ENCODE assay signal across 11 cellular contexts in the genomic region with DNA sequence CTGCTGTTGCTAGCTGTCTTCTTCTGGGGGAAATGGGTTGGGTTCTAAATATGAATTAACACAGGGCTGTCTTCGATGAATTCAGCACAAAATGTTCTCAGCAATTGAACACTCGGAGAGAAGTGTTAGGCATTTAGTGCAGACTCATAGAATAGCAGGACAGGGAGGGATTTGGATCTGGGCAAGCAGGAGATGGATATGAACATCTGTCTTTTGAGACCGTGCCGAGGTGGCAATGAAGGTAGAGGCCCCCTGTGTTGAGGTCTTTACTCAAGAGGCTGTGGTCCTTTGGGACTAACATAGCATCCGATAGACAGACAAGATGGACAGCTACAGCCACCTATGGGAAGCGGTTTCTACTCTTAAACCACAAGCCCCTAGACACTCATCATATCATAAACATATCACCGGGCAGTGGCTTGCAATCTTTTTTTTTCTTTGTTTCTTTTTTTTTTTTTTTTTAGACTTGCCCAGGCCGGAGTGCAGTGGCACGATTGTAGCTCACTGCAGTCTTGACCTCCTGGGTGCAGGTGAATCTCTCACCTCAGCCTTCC. TPM values are rescaled to one million over a fixed set of nuclear protein-coding genes. Genes with fewer than 3 reads are reported as not detected.
DNase-seq lines count a peak whose midpoint lies in the region; TF ChIP-seq lines count a peak whose summit lies in the region.
"Had no signal": no experiment of that assay in that cellular context is flagged by ENCODE, and none has a peak within 500 bp of the region (broad histone marks: within the 10 kb centered on the region; RNA-seq: fewer than 3 reads in every experiment).

No MANE protein-coding gene starts in this region.

- H2AFZ ChIP-seq in mesenchymal stem cell (ENCODE audit: low read depth, low read length) = no peak overlapping the region

- H3K79me2 ChIP-seq in mesendoderm (ENCODE audit: control insufficient read depth, insufficient read depth, low read length) = peaks cover 1% of the 10 kb centered on the region

- H2BK15ac ChIP-seq in mesenchymal stem cell (ENCODE audit: low read depth, poor library complexity, severe bottlenecking) = no peak overlapping the region
- H2BK15ac ChIP-seq in mesendoderm (replicated peaks; ENCODE audit: low read depth) = no peak overlapping the region

- no peak overlapping the region for H2BK120ac ChIP-seq in mesenchymal stem cell (ENCODE audit: low read depth, low read length)
- H2BK120ac ChIP-seq in mesendoderm (ENCODE audit: low read depth, low read length) = no peak overlapping the region

- no peak overlapping the region for H4K5ac ChIP-seq in mesendoderm (ENCODE audit: low read length)

- H3K4me1 Mint-ChIP-seq in activated CD4-positive, alpha-beta memory T cell treated with anti-CD3 and anti-CD28 coated beads for 36 hours (ENCODE audit: low read depth) = peaks cover 91% of the 10 kb centered on the region

- H3K9me3 Mint-ChIP-seq in activated CD4-positive, alpha-beta memory T cell treated with anti-CD3 and anti-CD28 coated beads for 36 hours = no peaks in the 10 kb centered on the region

- H3K4me1 ChIP-seq in BLaER1 = peaks cover 95% of the 10 kb centered on the region
- peaks cover 22% of the 10 kb centered on the region for H3K4me1 ChIP-seq in mesenchymal stem cell (ENCODE audit: control insufficient read depth, insufficient read depth, low read depth, low read length)
- H3K4me1 ChIP-seq in mesendoderm (ENCODE audit: control insufficient read depth, low read depth, low read length) = no peaks in the 10 kb centered on the region
- H3K4me1 ChIP-seq in adrenal gland (replicated peaks in 1 of 2) = peaks cover 1 to 9% of the 10 kb centered on the region in 2 donors

- H3K18ac ChIP-seq in mesenchymal stem cell (ENCODE audit: low read depth in 1 of 2, low read length in 2 of 2) = peak overlapping the region in 1 of 2 experiments; percentile 11
- no peak overlapping the region for H3K18ac ChIP-seq in mesendoderm (ENCODE audit: low read length)

- H4K20me1 ChIP-seq in BLaER1 = peaks cover 70% of the 10 kb centered on the region

- POLR2A ChIA-PET in activated CD4-positive, alpha-beta memory T cell treated with anti-CD3 and anti-CD28 coated beads for 36 hours (lab: Charles Lee) = no interaction called here

- H3K4me3 ChIP-seq in BLaER1 (peak overlapping the region; percentile 99), mesenchymal stem cell (ENCODE audit: insufficient read depth in 1 of 2, low read depth in 1 of 2, low read length in 2 of 2) (peak overlapping the region in 1 of 2 experiments; percentile 60), mesendoderm (ENCODE audit: low read length) (no peak overlapping the region), adrenal gland (no peak overlapping the region)
- H3K4me3 ChIP-seq: testis had no signal

- peak overlapping the region; percentile 99 for H3K4me2 ChIP-seq in BLaER1
- no peak overlapping the region for H3K4me2 ChIP-seq in mesenchymal stem cell (ENCODE audit: low read length, poor library complexity, severe bottlenecking)
- no peak overlapping the region for H3K4me2 ChIP-seq in mesendoderm (ENCODE audit: low read length)

- H3K4ac ChIP-seq in mesenchymal stem cell (ENCODE audit: low read depth in 1 of 2, low read length in 2 of 2) (no peak overlapping the region), mesendoderm (ENCODE audit: low read depth, low read length) (no peak overlapping the region)

- H3K23ac ChIP-seq in mesenchymal stem cell (ENCODE audit: low read length in 2 of 2) (no peak overlapping the region), mesendoderm (ENCODE audit: low read length) (no peak overlapping the region)

- no peaks in the 10 kb centered on the region for H3K27me3 Mint-ChIP-seq in activated CD4-positive, alpha-beta memory T cell treated with anti-CD3 and anti-CD28 coated beads for 36 hours

- no peak overlapping the region for H3K56ac ChIP-seq in mesendoderm (ENCODE audit: low read length)

- TF ChIP-seq POLR2A in adrenal gland (IDR thresholded peaks at IDR 0.05) = no peak

- H4K8ac ChIP-seq in mesenchymal stem cell (ENCODE audit: low read length) = no peak overlapping the region
- no peak overlapping the region for H4K8ac ChIP-seq in mesendoderm (ENCODE audit: low read depth, low read length)

- peaks cover 69% of the 10 kb centered on the region for H3K36me3 Mint-ChIP-seq in activated CD4-positive, alpha-beta memory T cell treated with anti-CD3 and anti-CD28 coated beads for 36 hours

- CTCF ChIA-PET in activated CD4-positive, alpha-beta memory T cell treated with anti-CD3 and anti-CD28 coated beads for 36 hours (lab: Charles Lee) = no interaction called here

- peak overlapping the region; percentile 86 for H3K4me3 Mint-ChIP-seq in activated CD4-positive, alpha-beta memory T cell treated with anti-CD3 and anti-CD28 coated beads for 36 hours
- H3K4me3 Mint-ChIP-seq: WTC11 had no signal

- intact Hi-C loops in activated CD4-positive, alpha-beta memory T cell treated with anti-CD3 and anti-CD28 coated beads for 36 hours (cut with micrococcal nuclease) = loop anchor here (10.0 kb wide), 1 partner anchor 1173 kb away; no protein-coding TSS in a partner anchor
- intact Hi-C loops in adrenal gland (cut with DNase I) = no loop called here

- H3K9ac ChIP-seq in BLaER1 = peak overlapping the region; percentile 63
- peak overlapping the region; percentile 75 for H3K9ac ChIP-seq in mesenchymal stem cell (ENCODE audit: low read length)
- H3K9ac ChIP-seq in mesendoderm (ENCODE audit: low read length) = no peak overlapping the region

- H4K91ac ChIP-seq in mesenchymal stem cell (ENCODE audit: low read length) = no peak overlapping the region

- TF ChIP-seq CTCF in adrenal gland (IDR thresholded peaks at IDR 0.05) = no peak

- H3K14ac ChIP-seq in mesenchymal stem cell (ENCODE audit: low read length in 2 of 2) = no peak overlapping the region

- no peak overlapping the region for H2BK5ac ChIP-seq in mesenchymal stem cell (ENCODE audit: low read depth, low read length, poor library complexity, severe bottlenecking)
- H2BK5ac ChIP-seq in mesendoderm (ENCODE audit: low read length) = no peak overlapping the region

- H3K27ac ChIP-seq in BLaER1 (peak overlapping the region; percentile 82), mesenchymal stem cell (ENCODE audit: low read length, poor library complexity, severe bottlenecking) (no peak overlapping the region), mesendoderm (ENCODE audit: low read depth, low read length) (no peak overlapping the region), adrenal gland (no peak overlapping the region)

- H3K9me3 ChIP-seq in BLaER1 (no peaks in the 10 kb centered on the region), mesenchymal stem cell (ENCODE audit: control insufficient read depth, low read length) (no peaks in the 10 kb centered on the region), adrenal gland (replicated peaks in 1 of 3) (no peaks in the 10 kb centered on the region)
- H3K9me3 ChIP-seq: testis had no signal

- peak overlapping the region; percentile 96 for H3K27ac Mint-ChIP-seq in activated CD4-positive, alpha-beta memory T cell treated with anti-CD3 and anti-CD28 coated beads for 36 hours
- H3K27ac Mint-ChIP-seq: WTC11 had no signal

- H2AK5ac ChIP-seq in mesenchymal stem cell (ENCODE audit: low read length, severe bottlenecking) (no peak overlapping the region), mesendoderm (ENCODE audit: low read length) (no peak overlapping the region)

- WGBS in mesenchymal stem cell = 69% methylated on average over 9 of the region's 9 CpGs
- no CpG with 5 or more reads among the region's 9 CpGs for WGBS in mesendoderm (ENCODE audit: extremely low coverage, insufficient coverage, low lambda C conversion rate)
- WGBS in adrenal gland, 4 donors = 78 to 88% (median 83%) methylated on average over 9 of the region's 9 CpGs

- peaks cover 1% of the 10 kb centered on the region for H3K79me1 ChIP-seq in mesenchymal stem cell (replicated peaks; ENCODE audit: low read length, poor library complexity, severe bottlenecking)
- peaks cover 20% of the 10 kb centered on the region for H3K79me1 ChIP-seq in mesendoderm (ENCODE audit: low read length)

- peak; percentile 25 for DNase-seq in HCEC 1CT
- DNase-seq in activated CD4-positive, alpha-beta memory T cell treated with anti-CD3 and anti-CD28 coated beads for 36 hours = peak; percentile 34
- DNase-seq in mesenchymal stem cell = peak; percentile 64
- DNase-seq in 8988T = no peak
- no peak for DNase-seq in mesendoderm
- DNase-seq in adrenal gland = no peak
- no peak for DNase-seq in SKM-1 treated with dmso at 0.1 percent for 144 hours (lab: John Stamatoyannopoulos, UW; ENCODE audit: unreplicated experiment)
- DNase-seq: DMS79 treated with DMSO at 0.1 percent for 48 hours, testis had no signal

- no peaks in the 10 kb centered on the region for H3K27me3 ChIP-seq in BLaER1
- no peaks in the 10 kb centered on the region for H3K27me3 ChIP-seq in mesenchymal stem cell (ENCODE audit: control insufficient read depth in 1 of 2, insufficient read depth in 1 of 2, low read length in 2 of 2)
- H3K27me3 ChIP-seq in mesendoderm (ENCODE audit: insufficient read depth, low read length, poor library complexity) = no peaks in the 10 kb centered on the region
- no peaks in the 10 kb centered on the region for H3K27me3 ChIP-seq in adrenal gland
- H3K27me3 ChIP-seq: testis had no signal

- H2BK12ac ChIP-seq in mesenchymal stem cell (ENCODE audit: low read length in 2 of 2) = no peak overlapping the region

- H3K36me3 ChIP-seq in BLaER1 (peaks cover 24% of the 10 kb centered on the region), mesenchymal stem cell (ENCODE audit: control insufficient read depth in 1 of 2, insufficient read depth in 2 of 2, low read depth in 1 of 2, low read length in 2 of 2) (peaks cover 7 to 51% of the 10 kb centered on the region in 2 experiments), mesendoderm (ENCODE audit: control insufficient read depth, insufficient read depth, low read length) (no peaks in the 10 kb centered on the region), adrenal gland (replicated peaks in 1 of 2) (no peaks in the 10 kb centered on the region)

RNA-seq across cellular contexts. Expression of a gene that starts 6.7 kb away (rescaled TPM):
- 100 to 1,000 TPM; 282 to 283 TPM for total RNA-seq in activated CD4-positive, alpha-beta memory T cell treated with anti-CD3 and anti-CD28 coated beads for 36 hours
- 955 TPM for polyA plus RNA-seq in mesenchymal stem cell (2013, experiment 1 of 2)
- polyA plus RNA-seq in mesenchymal stem cell (2013, experiment 2 of 2) = 984 TPM
- 40.9 TPM for polyA plus RNA-seq in mesendoderm (2013, experiment 1 of 2)
- polyA plus RNA-seq in mesendoderm (2013, experiment 2 of 2) = 40.4 TPM
- total RNA-seq in adrenal gland = 100 to 1,000 TPM in 7 of 8 donors, 10 to 100 TPM in 1; 89.4 to 266 (median 185) TPM
- polyA plus RNA-seq in adrenal gland = 100 to 1,000 TPM; 166 to 202 (median 166) TPM

RNA-seq across cellular contexts. Expression of a gene that starts 54.0 kb away (rescaled TPM):
- total RNA-seq in activated CD4-positive, alpha-beta memory T cell treated with anti-CD3 and anti-CD28 coated beads for 36 hours = not detected
- 0.01 TPM for polyA plus RNA-seq in mesenchymal stem cell (2013, experiment 1 of 2)
- not detected for polyA plus RNA-seq in mesenchymal stem cell (2013, experiment 2 of 2)
- polyA plus RNA-seq in mesendoderm (2013, experiment 1 of 2) = 0.27 TPM
- 0.17 TPM for polyA plus RNA-seq in mesendoderm (2013, experiment 2 of 2)
- not detected for total RNA-seq in adrenal gland
- polyA plus RNA-seq in adrenal gland = under 1 TPM in 1 of 3 donors, not detected in 2; 0.07 TPM

Comparison
In these comparisons a context has a peak if more than half of its experiments do, and no peak if none do; other contexts are left out.
1. DNase-seq: peak in HCEC 1CT (single experiment), activated CD4-positive, alpha-beta memory T cell treated with anti-CD3 and anti-CD28 coated beads for 36 hours (single experiment) and mesenchymal stem cell (single experiment); none in 8988T (single experiment), mesendoderm (single experiment), adrenal gland (0 of 7) and SKM-1 treated with dmso at 0.1 percent for 144 hours (single experiment).